8 cellular contexts compared by ENCODE assay signal in genomic region chr5:139341187-139341688, GRCh38. TPM values are rescaled to one million over a fixed set of nuclear protein-coding genes. Genes with fewer than 3 reads are reported as not detected.
DNase-seq lines count a peak whose midpoint lies in the region; ATAC-seq and TF ChIP-seq lines count a peak whose summit lies in the region.

No MANE protein-coding gene starts in this region.

- ATAC-seq in GM21576 (IDR thresholded peaks at IDR 0.05; ENCODE audit: unreplicated experiment) (peak; percentile 16), gastrocnemius medialis (peak in 1 of 2 donors; percentile 3), GM18861 (IDR thresholded peaks at IDR 0.05; ENCODE audit: unreplicated experiment) (no peak)

- peak overlapping the region; percentile 79 for H3K4me3 ChIP-seq in SK-N-MC
- H3K4me3 ChIP-seq in fibroblast of mammary gland (ENCODE audit: control insufficient read depth, low read depth, low read length) = peak overlapping the region; percentile 98
- H3K4me3 ChIP-seq in gastrocnemius medialis = peak overlapping the region; percentile 89 to 98 (median 92)

- H3K4me1 ChIP-seq in gastrocnemius medialis = peaks cover 21 to 31% of the 10 kb centered on the region in 2 donors

- intact Hi-C loops in gastrocnemius medialis (cut with DNase I; ENCODE audit: low total_unique reads) = loop anchor here (1.0 kb wide), 1 partner anchor 45 kb away; no protein-coding TSS in a partner anchor

- no peak for DNase-seq in SK-N-MC (ENCODE audit: low read depth, low spot score)
- DNase-seq in fibroblast of mammary gland (ENCODE audit: low read depth) = peak; percentile 8
- no peak for DNase-seq in gastrocnemius medialis
- no peak for DNase-seq in erythroblast (lab: John Stamatoyannopoulos, UW)
- no peak for DNase-seq in activated gamma-delta T cell (lab: John Stamatoyannopoulos, UW)
- DNase-seq in DMS 273 (lab: John Stamatoyannopoulos, UW; ENCODE audit: unreplicated experiment) = no peak

- in situ Hi-C loops in gastrocnemius medialis (cut with MboI; ENCODE audit: low sequenced_read_pairs in 4 of 4) = loop anchor here in 1 of 4 donors (10.0 kb wide), 1 partner anchor 46 kb away; the partner anchor contains the start of gene MATR3

- H3K27ac ChIP-seq in SK-N-MC (no peak overlapping the region), gastrocnemius medialis (peak overlapping the region; percentile 96 to 100 (median 98))

- H3K9ac ChIP-seq in SK-N-MC (ENCODE audit: insufficient read length) = peak overlapping the region; percentile 63

- no peaks in the 10 kb centered on the region for H3K27me3 ChIP-seq in gastrocnemius medialis

- H3K9me3 ChIP-seq in SK-N-MC (ENCODE audit: low read depth, low read length) = no peaks in the 10 kb centered on the region
- no peaks in the 10 kb centered on the region for H3K9me3 ChIP-seq in gastrocnemius medialis

- TF ChIP-seq POLR2A in gastrocnemius medialis (IDR thresholded peaks at IDR 0.05) = no peak
- TF ChIP-seq POLR2A in erythroblast (IDR thresholded peaks at IDR 0.05; ENCODE audit: low read length) = no peak

- H3K36me3 ChIP-seq in SK-N-MC (ENCODE audit: insufficient read depth, low read length) (peaks cover 29% of the 10 kb centered on the region), gastrocnemius medialis (no peaks in the 10 kb centered on the region)

- TF ChIP-seq CTCF in fibroblast of mammary gland (conservative IDR thresholded peaks at IDR 0.05; ENCODE audit: control insufficient read depth, insufficient read depth, low read depth, low read length) = no peak
- TF ChIP-seq CTCF in gastrocnemius medialis (IDR thresholded peaks at IDR 0.05 in 4 of 5, conservative IDR thresholded peaks at IDR 0.05 in 1 of 5) = no peak

RNA-seq across cellular contexts. Expression of gene PAIP2, which starts 0.4 kb away (rescaled TPM):
- 100 to 1,000 TPM; 111 to 148 (median 126) TPM for total RNA-seq in gastrocnemius medialis

RNA-seq across cellular contexts. Expression of gene SLC23A1, which starts 41.9 kb away (rescaled TPM):
- total RNA-seq in gastrocnemius medialis = not detected

RNA-seq across cellular contexts. Expression of gene MATR3, which starts 47.7 kb away (rescaled TPM):
- 100 to 1,000 TPM; 115 to 188 (median 156) TPM for total RNA-seq in gastrocnemius medialis

RNA-seq across cellular contexts. Expression of gene MZB1, which starts 48.5 kb away (rescaled TPM):
- under 1 TPM in 1 of 4 donors, not detected in 3; 0.46 TPM for total RNA-seq in gastrocnemius medialis

RNA-seq across cellular contexts. Expression of gene PROB1, which starts 53.7 kb away (rescaled TPM):
- total RNA-seq in gastrocnemius medialis = 10 to 100 TPM; 26.8 to 81.4 (median 52.9) TPM
